ENCODE assay signal across 25 cellular contexts in genomic region chr13:97043302-97043701, GRCh38. TPM values are rescaled to one million over a fixed set of nuclear protein-coding genes. Genes with fewer than 3 reads are reported as not detected.
DNase-seq lines count a peak whose midpoint lies in the region; ATAC-seq, FAIRE-seq and TF ChIP-seq lines count a peak whose summit lies in the region.
"Had no signal": no experiment of that assay in that cellular context is flagged by ENCODE, and none has a peak within 500 bp of the region (broad histone marks: within the 10 kb centered on the region; RNA-seq: fewer than 3 reads in every experiment).

No MANE protein-coding gene starts in this region.

- H3K4me3 ChIP-seq in mammary epithelial cell (replicated peaks in 1 of 3; ENCODE audit: insufficient read depth in 1 of 3, low read depth in 2 of 3, low read length in 3 of 3) (no peak overlapping the region), bronchial epithelial cell (ENCODE audit: low read depth, low read length) (no peak overlapping the region)
- H3K4me3 ChIP-seq: heart right ventricle, mucosa of descending colon, upper lobe of left lung had no signal

- no peaks in the 10 kb centered on the region for H3K79me2 ChIP-seq in mammary epithelial cell (ENCODE audit: insufficient read depth, low read length)

- H3K27me3 ChIP-seq in mammary epithelial cell (ENCODE audit: insufficient read depth, low read length): no peaks in the 10 kb centered on the region
- no peaks in the 10 kb centered on the region for H3K27me3 ChIP-seq in bronchial epithelial cell (ENCODE audit: control insufficient read depth, insufficient read depth, low read length)
- H3K27me3 ChIP-seq in foreskin keratinocyte: no peaks in the 10 kb centered on the region
- H3K27me3 ChIP-seq: heart right ventricle, upper lobe of left lung had no signal

- no peak overlapping the region for H3K9ac ChIP-seq in mammary epithelial cell (ENCODE audit: insufficient read depth, low read length)

- H3K36me3 ChIP-seq in mammary epithelial cell (ENCODE audit: insufficient read depth, low read length): no peaks in the 10 kb centered on the region
- no peaks in the 10 kb centered on the region for H3K36me3 ChIP-seq in bronchial epithelial cell (ENCODE audit: control insufficient read depth, insufficient read depth, low read length)
- H3K36me3 ChIP-seq: heart right ventricle, upper lobe of left lung had no signal

- no peaks in the 10 kb centered on the region for H3K9me3 ChIP-seq in mammary epithelial cell (replicated peaks; ENCODE audit: insufficient read depth, low read length)
- H3K9me3 ChIP-seq: heart right ventricle, mucosa of descending colon, upper lobe of left lung had no signal

- H3K27ac ChIP-seq in mammary epithelial cell (ENCODE audit: insufficient read depth, low read depth, low read length) (no peak overlapping the region), foreskin keratinocyte (no peak overlapping the region)
- H3K27ac ChIP-seq: 22Rv1, heart right ventricle, HL-60, upper lobe of left lung had no signal

- H2AFZ ChIP-seq in mammary epithelial cell (ENCODE audit: low read depth, low read length): no peak overlapping the region

- no peaks in the 10 kb centered on the region for H4K20me1 ChIP-seq in mammary epithelial cell (ENCODE audit: insufficient read depth, low read length)

- H3K4me1 Mint-ChIP-seq in MCF 10A (ENCODE audit: insufficient read depth, unreplicated experiment): no peaks in the 10 kb centered on the region
- H3K4me1 Mint-ChIP-seq: activated CD4-positive, alpha-beta T cell treated with anti-CD3 and anti-CD28 coated beads for 36 hours; stimulated activated memory B cell treated with anti-CD40 and anti-IgM and Interleukin-4, amounts not matched to agents 10 μg/mL and 1 μg/mL and 100 μg/mL, for 72 hours had no signal

- H3K4me3 Mint-ChIP-seq in MCF 10A (ENCODE audit: unreplicated experiment): no peak overlapping the region
- H3K4me3 Mint-ChIP-seq: activated CD4-positive, alpha-beta T cell treated with anti-CD3 and anti-CD28 coated beads for 36 hours; activated naive CD4-positive, alpha-beta T cell treated with anti-CD3 and anti-CD28 coated beads for 36 hours; stimulated activated memory B cell treated with anti-CD40 and anti-IgM and Interleukin-4, amounts not matched to agents 10 μg/mL and 1 μg/mL and 100 μg/mL, for 72 hours had no signal

- peak; percentile 56 for ATAC-seq in foreskin keratinocyte
- no peak for ATAC-seq in HG03520 (IDR thresholded peaks at IDR 0.05; ENCODE audit: unreplicated experiment)
- ATAC-seq in HG03095 (IDR thresholded peaks at IDR 0.05; ENCODE audit: unreplicated experiment): no peak
- ATAC-seq in HG03439 (IDR thresholded peaks at IDR 0.05; ENCODE audit: unreplicated experiment): no peak
- ATAC-seq: activated CD4-positive, alpha-beta T cell treated with anti-CD3 and anti-CD28 coated beads for 36 hours; heart right ventricle; mucosa of descending colon; stimulated activated memory B cell treated with anti-CD40 and anti-IgM and Interleukin-4, amounts not matched to agents 10 μg/mL and 1 μg/mL and 100 μg/mL, for 72 hours had no signal

- DNase-seq in mammary epithelial cell (peak; percentile 11), MCF 10A (ENCODE audit: unreplicated experiment) (no peak), bronchial epithelial cell (ENCODE audit: low read depth) (peak; percentile 30), foreskin keratinocyte (peak in 1 of 2 donors; percentile 18), stromal cell of bone marrow (ENCODE audit: low read depth) (peak; percentile 41)
- DNase-seq: activated CD4-positive, alpha-beta T cell treated with anti-CD3 and anti-CD28 coated beads for 36 hours; activated CD8-positive, alpha-beta memory T cell treated with anti-CD3 and anti-CD28 coated beads, Interleukin-2, amount 50 U/mL, for 4 hours; activated naive CD4-positive, alpha-beta T cell treated with anti-CD3 and anti-CD28 coated beads for 36 hours; heart right ventricle; KBM-7; mucosa of descending colon; NCI-H1417; NCI-H2171 treated with DMSO at 0.1 percent for 48 hours; occipital lobe; Right ventricle myocardium superior; small intestine; upper lobe of left lung had no signal

- H3K27ac Mint-ChIP-seq in MCF 10A (ENCODE audit: low read depth, unreplicated experiment): no peak overlapping the region
- H3K27ac Mint-ChIP-seq: activated CD4-positive, alpha-beta T cell treated with anti-CD3 and anti-CD28 coated beads for 36 hours; activated naive CD4-positive, alpha-beta T cell treated with anti-CD3 and anti-CD28 coated beads for 36 hours; stimulated activated memory B cell treated with anti-CD40 and anti-IgM and Interleukin-4, amounts not matched to agents 10 μg/mL and 1 μg/mL and 100 μg/mL, for 72 hours had no signal

- BruUV-seq in mammary epithelial cell (replicated peaks; lab: Mats Ljungman, UMichigan): no TSS peak
- no TSS peak for BruUV-seq in MCF 10A (replicated peaks; lab: Mats Ljungman, UMichigan)

- H3K27me3 Mint-ChIP-seq in MCF 10A (ENCODE audit: insufficient read depth, unreplicated experiment): no peaks in the 10 kb centered on the region
- H3K27me3 Mint-ChIP-seq: stimulated activated memory B cell treated with anti-CD40 and anti-IgM and Interleukin-4, amounts not matched to agents 10 μg/mL and 1 μg/mL and 100 μg/mL, for 72 hours had no signal

- WGBS in mammary epithelial cell (ENCODE audit: low coverage, missing lambda C conversion rate): 88% methylated on average over 2 of the region's 2 CpGs

- intact Hi-C loops in mammary epithelial cell (cut with micrococcal nuclease) (no loop called here), MCF 10A (cut with micrococcal nuclease) (no loop called here)

- in situ Hi-C loops in mammary epithelial cell (cut with MboI; ENCODE audit: low sequenced_read_pairs in 2 of 2): no loop called here

- peak; percentile 13 for FAIRE-seq in bronchial epithelial cell (lab: Jason Lieb, UNC)
- FAIRE-seq: GM12891, small intestine had no signal

- dilution Hi-C loops in mammary epithelial cell (cut with HindIII; ENCODE audit: low sequenced_read_pairs): no loop called here

- POLR2A ChIA-PET in MCF 10A (lab: Yijun Ruan, JAX): no interaction called here

- CTCF ChIA-PET in mammary epithelial cell (lab: Charles Lee; ENCODE audit: low non-redundant PET): no interaction called here
- CTCF ChIA-PET in MCF 10A (lab: Yijun Ruan, JAX): interaction anchor here (0.6 to 1.9 kb wide), 5 partner anchors 21 to 169 kb away, joined by 3 to 8 read pairs (median 4); no protein-coding TSS in a partner anchor

- H3K36me3 Mint-ChIP-seq in MCF 10A (ENCODE audit: insufficient read depth, unreplicated experiment): no peaks in the 10 kb centered on the region
- H3K36me3 Mint-ChIP-seq: stimulated activated memory B cell treated with anti-CD40 and anti-IgM and Interleukin-4, amounts not matched to agents 10 μg/mL and 1 μg/mL and 100 μg/mL, for 72 hours had no signal

- no peaks in the 10 kb centered on the region for H3K9me3 Mint-ChIP-seq in MCF 10A (ENCODE audit: unreplicated experiment)
- H3K9me3 Mint-ChIP-seq: activated naive CD4-positive, alpha-beta T cell treated with anti-CD3 and anti-CD28 coated beads for 36 hours had no signal

- H3K4me2 ChIP-seq in mammary epithelial cell (ENCODE audit: insufficient read depth, low read depth, low read length): no peak overlapping the region

- H3K4me1 ChIP-seq in mammary epithelial cell (ENCODE audit: insufficient read depth, low read length) (no peaks in the 10 kb centered on the region), foreskin keratinocyte (no peaks in the 10 kb centered on the region)
- H3K4me1 ChIP-seq: heart right ventricle, upper lobe of left lung had no signal

- TF ChIP-seq CTCF in mammary epithelial cell (conservative IDR thresholded peaks at IDR 0.05 in 1 of 2, IDR thresholded peaks at IDR 0.05 in 1 of 2; ENCODE audit: extremely low read depth in 1 of 2, insufficient read depth in 1 of 2, low read depth in 1 of 2, low read length in 2 of 2) (no peak), MCF 10A (IDR thresholded peaks at IDR 0.05; ENCODE audit: unreplicated experiment) (no peak), bronchial epithelial cell (IDR thresholded peaks at IDR 0.05; ENCODE audit: insufficient read depth, low read length, severe bottlenecking) (no peak), foreskin keratinocyte (conservative IDR thresholded peaks at IDR 0.05) (no peak)

RNA-seq across cellular contexts. Expression of gene OXGR1, which starts 49.0 kb away (rescaled TPM):
- total RNA-seq in mammary epithelial cell: not detected
- not detected for polyA plus RNA-seq in mammary epithelial cell
- not detected for polyA minus RNA-seq in mammary epithelial cell
- not detected in 2 replicates for total RNA-seq in MCF 10A (2022)
- not detected in 2 replicates for total RNA-seq in bronchial epithelial cell
- total RNA-seq in foreskin keratinocyte: not detected in 2 replicates
- not detected in 2 replicates for polyA plus RNA-seq in foreskin keratinocyte
- total RNA-seq: activated CD4-positive, alpha-beta T cell treated with anti-CD3 and anti-CD28 coated beads for 36 hours; activated naive CD4-positive, alpha-beta T cell treated with anti-CD3 and anti-CD28 coated beads for 36 hours; cardiac septum; occipital lobe; Right ventricle myocardium superior had no signal
